ENCODE assay signal across 8 cellular contexts in the genomic region with DNA sequence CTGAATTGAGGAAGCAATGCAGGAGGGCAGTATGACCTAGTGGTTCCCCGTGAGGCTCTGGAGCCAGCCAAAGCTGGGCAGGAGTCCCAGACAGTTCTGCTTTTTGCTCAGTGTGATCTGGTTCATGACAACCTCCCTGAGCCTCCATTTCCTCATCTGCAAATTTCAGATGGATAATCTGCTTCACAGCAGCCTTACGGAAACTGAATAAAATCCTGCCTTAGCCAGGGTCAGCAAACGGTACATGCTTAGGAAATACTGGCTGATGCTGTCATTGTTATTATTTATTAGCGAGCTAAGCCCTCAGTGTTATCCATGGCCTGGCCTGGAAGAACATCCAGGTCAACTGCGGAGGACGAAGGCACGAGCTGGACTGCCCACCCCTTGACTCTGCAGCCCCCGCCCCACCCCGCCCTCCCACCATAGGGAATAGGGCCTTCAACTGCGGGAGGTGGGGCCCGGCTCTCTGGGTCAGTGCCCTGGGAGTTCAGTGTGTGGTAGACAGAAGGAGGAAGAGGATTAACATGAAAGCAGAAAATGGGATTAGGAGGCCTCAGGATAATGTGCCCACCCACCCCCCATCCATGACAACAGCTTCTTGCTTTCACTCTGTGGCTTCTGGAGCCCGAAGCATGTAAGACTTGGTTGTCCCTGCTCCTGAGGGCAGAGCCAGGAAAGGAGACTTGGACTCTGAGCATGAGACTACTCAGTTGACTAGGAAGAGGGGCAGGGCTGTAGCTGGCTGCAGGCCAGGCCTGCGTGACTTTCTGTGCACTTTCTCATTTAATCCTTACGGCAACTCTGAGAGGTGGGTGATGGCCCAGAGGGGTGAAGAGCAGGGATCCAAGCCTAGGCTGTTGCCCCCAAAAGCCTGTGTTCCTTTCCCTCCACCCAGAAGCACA. TPM values are rescaled to one million over a fixed set of nuclear protein-coding genes. Genes with fewer than 3 reads are reported as not detected.
DNase-seq lines count a peak whose midpoint lies in the region; ATAC-seq and TF ChIP-seq lines count a peak whose summit lies in the region.

No MANE protein-coding gene starts in this region.

- H3K36me3 ChIP-seq in A673 (ENCODE audit: insufficient read depth, low read length, poor library complexity, severe bottlenecking) = peaks cover 40% of the 10 kb centered on the region
- H3K36me3 ChIP-seq in neuronal stem cell (replicated peaks in 1 of 2; ENCODE audit: control insufficient read depth in 2 of 2, insufficient read depth in 2 of 2, low read length in 2 of 2) = peaks cover 28 to 40% of the 10 kb centered on the region in 2 donors

- no peaks in the 10 kb centered on the region for H3K9me3 Mint-ChIP-seq in activated T-cell treated with anti-CD3 and anti-CD28 coated beads, Interleukin-2, amount 50 U/mL, for 72 hours

- H3K36me3 Mint-ChIP-seq in activated T-cell treated with anti-CD3 and anti-CD28 coated beads, Interleukin-2, amount 50 U/mL, for 72 hours (ENCODE audit: insufficient read depth in 2 of 2) = no peaks in the 10 kb centered on the region

- H3K4me1 Mint-ChIP-seq in activated T-cell treated with anti-CD3 and anti-CD28 coated beads, Interleukin-2, amount 50 U/mL, for 72 hours (ENCODE audit: low read depth) = no peaks in the 10 kb centered on the region

- H3K14ac ChIP-seq in neuronal stem cell (ENCODE audit: low read length) = no peak overlapping the region

- H3K27me3 ChIP-seq in A673 (replicated peaks; ENCODE audit: insufficient read depth, low read depth, low read length, poor library complexity) = no peaks in the 10 kb centered on the region
- no peaks in the 10 kb centered on the region for H3K27me3 ChIP-seq in neuronal stem cell (ENCODE audit: control insufficient read depth in 3 of 3, insufficient read depth in 3 of 3, low read depth in 1 of 3, low read length in 3 of 3)

- no peak overlapping the region for H3K4ac ChIP-seq in neuronal stem cell (ENCODE audit: low read length)

- H2AFZ ChIP-seq in neuronal stem cell (ENCODE audit: low read length) = no peak overlapping the region

- POLR2A ChIA-PET in A673 (lab: Charles Lee; ENCODE audit: low non-redundant PET) = no interaction called here

- H3K9ac ChIP-seq in neuronal stem cell (ENCODE audit: low read depth, low read length, poor library complexity) = no peak overlapping the region

- H4K8ac ChIP-seq in neuronal stem cell (ENCODE audit: low read depth, low read length) = no peak overlapping the region

- H4K91ac ChIP-seq in neuronal stem cell (ENCODE audit: low read depth, low read length, poor library complexity) = no peak overlapping the region

- H3K27me3 Mint-ChIP-seq in activated T-cell treated with anti-CD3 and anti-CD28 coated beads, Interleukin-2, amount 50 U/mL, for 72 hours (ENCODE audit: low read depth) = peaks cover 6% of the 10 kb centered on the region

- no peak overlapping the region for H3K4me3 ChIP-seq in A673 (ENCODE audit: low read depth, low read length, poor library complexity, severe bottlenecking)
- no peak overlapping the region for H3K4me3 ChIP-seq in neuronal stem cell (ENCODE audit: low read length in 2 of 2)

- peaks cover 31% of the 10 kb centered on the region for H3K4me1 ChIP-seq in A673 (ENCODE audit: insufficient read depth, low read length, poor library complexity, severe bottlenecking)
- H3K4me1 ChIP-seq in neuronal stem cell (ENCODE audit: control insufficient read depth in 2 of 2, insufficient read depth in 1 of 2, low read depth in 1 of 2, low read length in 2 of 2) = peaks cover 0 to 37% of the 10 kb centered on the region in 2 donors

- CTCF ChIA-PET in A673 (lab: Charles Lee) = no interaction called here

- DNase-seq in A673 (ENCODE audit: low spot score) = peak; percentile 85
- DNase-seq in OCI-M1 (lab: John Stamatoyannopoulos, UW) = peak; percentile 44
- DNase-seq in foreskin melanocyte = peak; percentile 21
- no peak for DNase-seq in neuronal stem cell (ENCODE audit: low spot score)
- no peak for DNase-seq in activated T-cell treated with anti-CD3 and anti-CD28 coated beads, Interleukin-2, amount 50 U/mL, for 72 hours
- DNase-seq in activated CD4-positive, alpha-beta T cell treated with anti-CD3 and anti-CD28 coated beads, Interleukin-2, amount 50 U/mL, for 48 hours = no peak

- H2AK5ac ChIP-seq in neuronal stem cell (ENCODE audit: low read depth, low read length) = peak overlapping the region; percentile 12

- no TSS peak for BruUV-seq in A673 (replicated peaks; lab: Mats Ljungman, UMichigan)

- no peak overlapping the region for H3K27ac Mint-ChIP-seq in activated T-cell treated with anti-CD3 and anti-CD28 coated beads, Interleukin-2, amount 50 U/mL, for 72 hours

- no peak overlapping the region for H3K23ac ChIP-seq in neuronal stem cell (ENCODE audit: low read depth, low read length, poor library complexity)

- no peak for TF ChIP-seq CTCF in A673 (conservative IDR thresholded peaks at IDR 0.05; ENCODE audit: low read depth, low read length)

- H3K27ac ChIP-seq in A673 (ENCODE audit: low read depth, low read length, poor library complexity, severe bottlenecking) = peak overlapping the region; percentile 74
- no peak overlapping the region for H3K27ac ChIP-seq in neuronal stem cell (replicated peaks; ENCODE audit: low read length)

- H2BK5ac ChIP-seq in neuronal stem cell (ENCODE audit: low read length) = no peak overlapping the region

- no peak overlapping the region for H2BK12ac ChIP-seq in neuronal stem cell (ENCODE audit: low read length)

- H3K79me1 ChIP-seq in neuronal stem cell (ENCODE audit: low read depth, low read length) = peaks cover 4% of the 10 kb centered on the region

- no peak overlapping the region for H3K4me3 Mint-ChIP-seq in activated T-cell treated with anti-CD3 and anti-CD28 coated beads, Interleukin-2, amount 50 U/mL, for 72 hours

- H3K4me2 ChIP-seq in neuronal stem cell (ENCODE audit: insufficient read depth, low read length, poor library complexity, severe bottlenecking) = no peak overlapping the region

- no peak overlapping the region for H2BK15ac ChIP-seq in neuronal stem cell (ENCODE audit: low read length)

- intact Hi-C loops in A673 (cut with micrococcal nuclease; ENCODE audit: unreplicated experiment) = no loop called here

- WGBS in neuronal stem cell (ENCODE audit: extremely low coverage in 2 of 2, insufficient read length in 2 of 2, insufficient replicate concordance in 1 of 2), 2 donors = no CpG with 5 or more reads among the region's 14 CpGs

- peak overlapping the region; percentile 44 for H3K18ac ChIP-seq in neuronal stem cell (ENCODE audit: low read length)

- no peak for ATAC-seq in GM18868 (IDR thresholded peaks at IDR 0.05; ENCODE audit: unreplicated experiment)
- ATAC-seq in activated T-cell treated with anti-CD3 and anti-CD28 coated beads, Interleukin-2, amount 50 U/mL, for 72 hours (replicated peaks in 1 of 2) = no peak
- no peak for ATAC-seq in HG03469 (IDR thresholded peaks at IDR 0.05; ENCODE audit: unreplicated experiment)

- H3K9me3 ChIP-seq in A673 (ENCODE audit: low read depth, low read length, poor library complexity, severe bottlenecking) (no peaks in the 10 kb centered on the region), neuronal stem cell (replicated peaks in 1 of 2; ENCODE audit: control insufficient read depth in 2 of 2, insufficient read depth in 1 of 2, low read depth in 1 of 2, low read length in 2 of 2) (no peaks in the 10 kb centered on the region)

- no peak overlapping the region for H2BK120ac ChIP-seq in neuronal stem cell (ENCODE audit: low read depth, low read length)

RNA-seq across cellular contexts. Expression of a gene that starts 13.1 kb away (rescaled TPM):
- 77.5 and 82.2 TPM in 2 replicates for total RNA-seq in A673 (2021)
- 93.5 TPM for polyA plus RNA-seq in neuronal stem cell (2013, experiment 1 of 2)
- 92.5 TPM for polyA plus RNA-seq in neuronal stem cell (2013, experiment 2 of 2)
- total RNA-seq in activated T-cell treated with anti-CD3 and anti-CD28 coated beads, Interleukin-2, amount 50 U/mL, for 72 hours = not detected

Comparison
In these comparisons a context has a peak if more than half of its experiments do, and no peak if none do; other contexts are left out.
1. DNase-seq: peak in A673 (single experiment), OCI-M1 (single experiment) and foreskin melanocyte (single experiment); none in neuronal stem cell (single experiment), activated T-cell treated with anti-CD3 and anti-CD28 coated beads, Interleukin-2, amount 50 U/mL, for 72 hours (0 of 2) and activated CD4-positive, alpha-beta T cell treated with anti-CD3 and anti-CD28 coated beads, Interleukin-2, amount 50 U/mL, for 48 hours (0 of 2).
2. RNA of a gene that starts 13.1 kb away (total RNA-seq): 77.5 to 82.2 TPM in A673; not detected in activated T-cell treated with anti-CD3 and anti-CD28 coated beads, Interleukin-2, amount 50 U/mL, for 72 hours; every median in the first group is over 10 times any median in the second.